Comparison of ENCODE assay signal across 1 cellular context in genomic region chr6:67888886-67889681, GRCh38.
A peak's percentile ranks its signal among the peaks of the same experiment; 100 is the strongest.
TF ChIP-seq lines count a peak whose summit lies in the region.

No MANE protein-coding gene starts in this region.

TF ChIP-seq in K562, 482 proteins besides CTCF, POLR2A, EP300 and RAD21 (continued from another document and continues in another):
- TF ChIP-seq HMGN3 (IDR thresholded peaks at IDR 0.05; ENCODE audit: borderline replicate concordance, extremely low read depth, insufficient read length, low read depth, low read length) = peak; percentile 70
- TF ChIP-seq ATF4 (CRISPR knock-in tag; IDR thresholded peaks at IDR 0.05) = peak; percentile 91
- TF ChIP-seq ZNF518B (CRISPR knock-in tag; IDR thresholded peaks at IDR 0.05) = no peak
- 0 out of 2 replicates have a peak, but pooled peaks have one; percentile 51 for TF ChIP-seq MAFG (tag; conservative IDR thresholded peaks at IDR 0.05)
- TF ChIP-seq CC2D1A (IDR thresholded peaks at IDR 0.05) = peak; percentile 97
- TF ChIP-seq HMBOX1 (IDR thresholded peaks at IDR 0.05) = peak; percentile 96
- TF ChIP-seq VEZF1 (CRISPR knock-in tag; IDR thresholded peaks at IDR 0.05) = peak; percentile 68
- TF ChIP-seq TFAM (CRISPR knock-in tag; conservative IDR thresholded peaks at IDR 0.05) = no peak
- no peak for TF ChIP-seq ZNF134 (CRISPR knock-in tag; conservative IDR thresholded peaks at IDR 0.05)
- TF ChIP-seq FOXK1 (CRISPR knock-in tag; IDR thresholded peaks at IDR 0.05; ENCODE audit: borderline replicate concordance) = peak; percentile 93; the same call in 1 of the 2 replicates
- no peak for TF ChIP-seq FIP1L1 (IDR thresholded peaks at IDR 0.05; ENCODE audit: low read depth, low read length, poor library complexity, severe bottlenecking)
- peak; percentile 72 to 83 for TF ChIP-seq KDM1A (IDR thresholded peaks at IDR 0.05)
- TF ChIP-seq MAX (CRISPR knock-in tag; IDR thresholded peaks at IDR 0.05) = peak; percentile 38; the same call in 1 of the 2 replicates
- TF ChIP-seq CUX1 (CRISPR knock-in tag; IDR thresholded peaks at IDR 0.05) = peak; percentile 93
- TF ChIP-seq CREB3L1 (IDR thresholded peaks at IDR 0.05; ENCODE audit: borderline replicate concordance, low read depth) = peak; percentile 65; the same call in 1 of the 2 replicates
- peak; percentile 76 for TF ChIP-seq POLR2G (IDR thresholded peaks at IDR 0.05; ENCODE audit: low read depth, low read length)
- TF ChIP-seq ATF1 (CRISPR knock-in tag; IDR thresholded peaks at IDR 0.05) = no peak
- TF ChIP-seq ATF1 (tag; IDR thresholded peaks at IDR 0.05) = peak; percentile 92
- TF ChIP-seq ZNF75A (CRISPR knock-in tag; IDR thresholded peaks at IDR 0.05) = no peak
- peak; percentile 62; the same call in 1 of the 2 replicates for TF ChIP-seq TARDBP (IDR thresholded peaks at IDR 0.05)
- TF ChIP-seq MEF2A (IDR thresholded peaks at IDR 0.05; ENCODE audit: control insufficient read depth, low read depth, low read length) = peak; percentile 52
- peak; percentile 64; the same call in 1 of the 2 replicates for TF ChIP-seq TCF15 (CRISPR knock-in tag; IDR thresholded peaks at IDR 0.05)
- peak; percentile 8; the same call in 1 of the 2 replicates for TF ChIP-seq HEY1 (CRISPR knock-in tag; IDR thresholded peaks at IDR 0.05; ENCODE audit: borderline replicate concordance)
- TF ChIP-seq UBTF (IDR thresholded peaks at IDR 0.05; ENCODE audit: borderline replicate concordance in 1 of 2, low read depth in 2 of 2, low read length in 2 of 2) = peak; percentile 96 to 99; a peak in 3 of 4 replicates
- no peak for TF ChIP-seq ZNF740 (CRISPR knock-in tag; IDR thresholded peaks at IDR 0.05)
- TF ChIP-seq ZNF740 (tag; IDR thresholded peaks at IDR 0.05) = no peak
- peak; percentile 78 for TF ChIP-seq SMAD1 (IDR thresholded peaks at IDR 0.05; ENCODE audit: low read depth, low read length, partially characterized antibody)
- no peak for TF ChIP-seq ILF3 (IDR thresholded peaks at IDR 0.05; ENCODE audit: borderline replicate concordance)
- TF ChIP-seq HSF4 (CRISPR knock-in tag; IDR thresholded peaks at IDR 0.05; ENCODE audit: borderline replicate concordance) = peak; percentile 91
- peak; percentile 56 for TF ChIP-seq NFIC (IDR thresholded peaks at IDR 0.05)
- peak; percentile 98 for TF ChIP-seq NCOR1 (IDR thresholded peaks at IDR 0.05)
